ENCODE assay signal across 17 cellular contexts in the genomic region with DNA sequence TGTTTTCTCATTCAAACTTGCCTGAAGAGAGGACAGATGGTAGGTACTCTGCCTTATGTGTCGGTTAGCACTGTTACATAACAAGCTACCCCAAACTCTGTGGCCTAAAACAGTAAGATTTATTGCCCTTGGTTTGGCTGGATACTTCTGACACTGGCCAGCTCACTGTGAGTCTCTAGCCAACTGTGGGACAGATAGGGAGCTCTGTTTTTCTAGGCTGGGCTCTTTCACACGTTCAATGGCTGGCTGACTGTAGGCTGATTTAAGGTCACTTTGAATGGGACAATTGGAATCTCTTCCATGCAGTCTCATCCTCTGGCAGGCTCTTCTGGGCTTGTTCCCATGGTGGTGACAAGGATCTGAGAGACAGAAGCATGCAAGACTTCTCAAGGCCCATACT.
"Had no signal": no experiment of that assay in that cellular context is flagged by ENCODE, and none has a peak within 500 bp of the region (broad histone marks: within the 10 kb centered on the region; RNA-seq: fewer than 3 reads in every experiment).

No MANE protein-coding gene starts in this region.

- H3K4me1 ChIP-seq: breast epithelium, testis had no signal

- H3K27ac ChIP-seq: breast epithelium, epithelial cell of prostate, gastrocnemius medialis, heart right ventricle, neutrophil, testis, upper lobe of right lung had no signal

- DNase-seq: activated CD4-positive, alpha-beta T cell treated with anti-CD3 and anti-CD28 coated beads, Interleukin-2, amount 10 ng/mL, durations not matched to agents 24 days and 14 days; activated CD4-positive, CD25-positive, alpha-beta regulatory T cell; activated CD8-positive, alpha-beta memory T cell treated with anti-CD3 and anti-CD28 coated beads, Interleukin-2, amount 50 U/mL, for 48 hours; activated naive CD8-positive, alpha-beta T cell treated with anti-CD3 and anti-CD28 coated beads, Interleukin-2, amount 10 ng/mL, durations not matched to agents 7 days and 5 days; gastrocnemius medialis; heart right ventricle; left colon; naive B cell; posterior cingulate gyrus; stimulated activated naive CD8-positive, alpha-beta T cell treated with anti-CD3 and anti-CD28 coated beads, Interleukin-15, amount 100 ng/mL, for 72 hours; SW 1271; testis; upper lobe of right lung had no signal

- H3K27me3 ChIP-seq: breast epithelium, gastrocnemius medialis, heart right ventricle, neutrophil, testis, upper lobe of right lung had no signal

- H3K36me3 ChIP-seq: breast epithelium, gastrocnemius medialis, heart right ventricle, neutrophil, upper lobe of right lung had no signal

- H3K4me3 ChIP-seq: breast epithelium, gastrocnemius medialis, heart right ventricle, smooth muscle cell, testis, upper lobe of right lung had no signal

- H3K9me3 ChIP-seq: breast epithelium, gastrocnemius medialis, heart right ventricle, neutrophil, testis, upper lobe of right lung had no signal

- ATAC-seq: gastrocnemius medialis; heart right ventricle; left colon; stimulated activated naive CD8-positive, alpha-beta T cell treated with anti-CD3 and anti-CD28 coated beads, Interleukin-15, amount 100 ng/mL, for 72 hours; upper lobe of right lung had no signal
